In genomic region chr7:73526892-73527821, GRCh38 we compare ENCODE assay signal across 9 cellular contexts. TPM values are rescaled to one million over a fixed set of nuclear protein-coding genes. Genes with fewer than 3 reads are reported as not detected.
A peak's percentile ranks its signal among the peaks of the same experiment; 100 is the strongest.
DNase-seq lines count a peak whose midpoint lies in the region; ATAC-seq and TF ChIP-seq lines count a peak whose summit lies in the region.
"Had no signal": no experiment of that assay in that cellular context is flagged by ENCODE, and none has a peak within 500 bp of the region (broad histone marks: within the 10 kb centered on the region; RNA-seq: fewer than 3 reads in every experiment).

No MANE protein-coding gene starts in this region.

- H3K9me3 Mint-ChIP-seq in CD4-positive, alpha-beta T cell = no peaks in the 10 kb centered on the region
- no peaks in the 10 kb centered on the region; the same call in 2 of the 3 replicates for H3K9me3 Mint-ChIP-seq in GM23338
- H3K9me3 Mint-ChIP-seq in endodermal cell = no peaks in the 10 kb centered on the region

- no peak for DNase-seq in CD4-positive, alpha-beta T cell
- DNase-seq in GM23338 (ENCODE audit: low spot score) (peak; percentile 45), endodermal cell (peak; percentile 56), HuH-7 (ENCODE audit: low spot score) (no peak), Right ventricle myocardium inferior (ENCODE audit: missing footprints) (no peak)
- DNase-seq: NCI-H1930 had no signal

- H4K20me1 ChIP-seq in GM23338 (replicated peaks; ENCODE audit: insufficient read depth) = no peaks in the 10 kb centered on the region
- no peaks in the 10 kb centered on the region for H4K20me1 ChIP-seq in OCI-LY3 (ENCODE audit: insufficient read depth, low read length)

- H3F3A ChIP-seq in GM23338 (replicated peaks; ENCODE audit: low read depth) = 0 out of 2 replicates have a peak, but pooled peaks cover 6% of the 10 kb centered on the region

- TF ChIP-seq CTCF in CD4-positive, alpha-beta T cell (IDR thresholded peaks at IDR 0.05) = no peak
- TF ChIP-seq CTCF in GM23338 (conservative IDR thresholded peaks at IDR 0.05; ENCODE audit: low read depth in 2 of 2) = no peak
- no peak for TF ChIP-seq CTCF in OCI-LY3 (IDR thresholded peaks at IDR 0.05; ENCODE audit: low read depth, low read length)
- no peak for TF ChIP-seq CTCF in endodermal cell (conservative IDR thresholded peaks at IDR 0.05)

- H3K9ac ChIP-seq in OCI-LY3 (ENCODE audit: low read length) (no peak overlapping the region), endodermal cell (ENCODE audit: extremely low read depth, low read length, poor library complexity, severe bottlenecking) (no peak overlapping the region)

- H3K27ac Mint-ChIP-seq in CD4-positive, alpha-beta T cell = peak overlapping the region; percentile 84
- no peak overlapping the region for H3K27ac Mint-ChIP-seq in GM23338
- no peak overlapping the region for H3K27ac Mint-ChIP-seq in endodermal cell

- H3K27me3 ChIP-seq in CD4-positive, alpha-beta T cell (ENCODE audit: control insufficient read depth, insufficient read depth, low read length) = no peaks in the 10 kb centered on the region
- H3K27me3 ChIP-seq in GM23338 (ENCODE audit: insufficient read depth) (no peaks in the 10 kb centered on the region), OCI-LY3 (ENCODE audit: low read depth, low read length) (no peaks in the 10 kb centered on the region), endodermal cell (ENCODE audit: control insufficient read depth, insufficient read depth, low read length, poor library complexity, severe bottlenecking) (no peaks in the 10 kb centered on the region)

- peak overlapping the region; percentile 41 for H3K27ac ChIP-seq in CD4-positive, alpha-beta T cell (ENCODE audit: low read depth, low read length)
- H3K27ac ChIP-seq in GM23338 (ENCODE audit: low read depth) (no peak overlapping the region), OCI-LY3 (ENCODE audit: low read length) (peak overlapping the region; percentile 15; the same call in 1 of the 2 replicates), endodermal cell (ENCODE audit: low read depth, low read length) (no peak overlapping the region)

- H3K36me3 Mint-ChIP-seq in CD4-positive, alpha-beta T cell (ENCODE audit: low read depth) = peaks cover 8% of the 10 kb centered on the region
- H3K36me3 Mint-ChIP-seq in GM23338 (ENCODE audit: low read depth) = peaks cover under 1% of the 10 kb centered on the region; the same call in 1 of the 3 replicates
- peaks cover 1% of the 10 kb centered on the region for H3K36me3 Mint-ChIP-seq in endodermal cell (ENCODE audit: low read depth)

- H3K9me3 ChIP-seq in CD4-positive, alpha-beta T cell (ENCODE audit: control insufficient read depth, low read length) = no peaks in the 10 kb centered on the region
- H3K9me3 ChIP-seq in OCI-LY3 (ENCODE audit: insufficient read depth, low read length) = no peaks in the 10 kb centered on the region
- no peaks in the 10 kb centered on the region for H3K9me3 ChIP-seq in endodermal cell (ENCODE audit: control insufficient read depth, low read length)

- no peak overlapping the region for H3K4me2 ChIP-seq in GM23338
- H3K4me2 ChIP-seq in OCI-LY3 (ENCODE audit: low read length) = peak overlapping the region; percentile 4; the same call in 1 of the 2 replicates

- H3K79me2 ChIP-seq in GM23338 (replicated peaks; ENCODE audit: insufficient read depth) = no peaks in the 10 kb centered on the region; the same call in 1 of the 2 replicates
- peaks cover 4% of the 10 kb centered on the region; the same call in 1 of the 2 replicates for H3K79me2 ChIP-seq in OCI-LY3 (ENCODE audit: low read length)

- intact Hi-C loops in CD4-positive, alpha-beta T cell (cut with DNase I, micrococcal nuclease) = loop anchor here in 1 of 2 experiments (1.0 kb wide), 1 partner anchor 29 kb away; no protein-coding TSS in a partner anchor
- intact Hi-C loops in Right ventricle myocardium inferior (cut with DNase I) = no loop called here

- no peaks in the 10 kb centered on the region for H3K9me2 ChIP-seq in GM23338 (ENCODE audit: insufficient read depth)

- ATAC-seq in CD4-positive, alpha-beta T cell (ENCODE audit: poor library complexity) = no peak
- ATAC-seq in GM23338 = no peak
- no peak for ATAC-seq in GM19395 (IDR thresholded peaks at IDR 0.05; ENCODE audit: unreplicated experiment)
- ATAC-seq in Right ventricle myocardium inferior = no peak
- ATAC-seq in GM21528 (IDR thresholded peaks at IDR 0.05; ENCODE audit: low FRiP score, unreplicated experiment) = no peak

- 90 to 92% methylated on average over 3 to 8 of the region's 8 CpGs for WGBS in endodermal cell (ENCODE audit: insufficient coverage in 1 of 2, insufficient read length in 1 of 2), 2 experiments

- no peak overlapping the region for H2AFZ ChIP-seq in GM23338
- no peak overlapping the region for H2AFZ ChIP-seq in OCI-LY3 (ENCODE audit: low read depth, low read length)

- H3K4me3 Mint-ChIP-seq in CD4-positive, alpha-beta T cell = peak overlapping the region; percentile 75
- no peak overlapping the region for H3K4me3 Mint-ChIP-seq in GM23338
- no peak overlapping the region for H3K4me3 Mint-ChIP-seq in endodermal cell

- peaks cover 43% of the 10 kb centered on the region for H3K4me1 Mint-ChIP-seq in CD4-positive, alpha-beta T cell (ENCODE audit: low read depth)
- peaks cover 10% of the 10 kb centered on the region for H3K4me1 Mint-ChIP-seq in GM23338
- H3K4me1 Mint-ChIP-seq in endodermal cell = peaks cover 4% of the 10 kb centered on the region

- POLR2A ChIA-PET in CD4-positive, alpha-beta T cell (lab: Charles Lee) = interaction anchor here (0.8 to 1.4 kb wide), 2 partner anchors 30 to 51 kb away, joined by 3 to 9 read pairs; partner anchors contain the start of genes BCL7B and TBL2

- H3K27me3 Mint-ChIP-seq in CD4-positive, alpha-beta T cell = no peaks in the 10 kb centered on the region
- peaks cover 14% of the 10 kb centered on the region for H3K27me3 Mint-ChIP-seq in GM23338 (ENCODE audit: insufficient read depth, low read depth, poor library complexity)
- H3K27me3 Mint-ChIP-seq in endodermal cell (ENCODE audit: insufficient read depth) = no peaks in the 10 kb centered on the region

- peaks cover 11% of the 10 kb centered on the region; the same call in 1 of the 2 replicates for H3K4me1 ChIP-seq in GM23338 (ENCODE audit: insufficient read depth)
- H3K4me1 ChIP-seq in OCI-LY3 (ENCODE audit: low read length) = peaks cover 24% of the 10 kb centered on the region
- no peaks in the 10 kb centered on the region for H3K4me1 ChIP-seq in endodermal cell (ENCODE audit: control insufficient read depth, insufficient read depth, low read length)

- no peak overlapping the region for H3K4me3 ChIP-seq in GM23338
- no peak overlapping the region for H3K4me3 ChIP-seq in OCI-LY3 (ENCODE audit: low read length)
- H3K4me3 ChIP-seq in endodermal cell (ENCODE audit: low read length) = no peak overlapping the region

- H3K36me3 ChIP-seq in GM23338 (ENCODE audit: insufficient read depth) (no peaks in the 10 kb centered on the region), OCI-LY3 (replicated peaks; ENCODE audit: low read depth, low read length) (no peaks in the 10 kb centered on the region), endodermal cell (ENCODE audit: control insufficient read depth, insufficient read depth, low read length) (no peaks in the 10 kb centered on the region)

- CTCF ChIA-PET in CD4-positive, alpha-beta T cell (lab: Charles Lee) = interaction anchor here (0.7 kb wide), 1 partner anchor 93 kb away, joined by 5 read pairs; no protein-coding TSS in a partner anchor

TF ChIP-seq in GM23338, 12 proteins besides CTCF, POLR2A, EP300 and RAD21 (continues in another document):
- no peak for TF ChIP-seq EZH2 (IDR thresholded peaks at IDR 0.05; ENCODE audit: low read depth, unreplicated experiment)
- TF ChIP-seq EZH2phosphoT487 (IDR thresholded peaks at IDR 0.05; ENCODE audit: unreplicated experiment) = no peak
- no peak for TF ChIP-seq CREB1 (CRISPR knock-in tag; IDR thresholded peaks at IDR 0.05; ENCODE audit: low read depth)
- no peak for TF ChIP-seq POLR2AphosphoS5 (IDR thresholded peaks at IDR 0.05; ENCODE audit: low read depth)
- no peak for TF ChIP-seq STAT1 (IDR thresholded peaks at IDR 0.05; ENCODE audit: unreplicated experiment)
- TF ChIP-seq JUNB (IDR thresholded peaks at IDR 0.05; ENCODE audit: unreplicated experiment) = no peak
- TF ChIP-seq ETS1 (IDR thresholded peaks at IDR 0.05) = no peak

RNA-seq across cellular contexts. Expression of gene BAZ1B, which starts 5.1 kb away (rescaled TPM):
- 10 to 100 TPM; 32.8 to 35.5 TPM for total RNA-seq in CD4-positive, alpha-beta T cell
- total RNA-seq in GM23338 (2014; rRNA removed; shearing (Covaris generic)) = 65.5 and 70.7 TPM in 2 replicates
- polyA plus RNA-seq in GM23338 (2016; fragmentation: Nextera tagmentation; extraction: Ambion mirVana) = 35.8 and 40.4 TPM in 2 replicates
- total RNA-seq in endodermal cell (10 to 100 TPM; 66.4 to 72.1 TPM), Right ventricle myocardium inferior (40.9 TPM)
- 66.2 TPM for polyA plus RNA-seq in endodermal cell (2013, experiment 1 of 2)
- 64.1 TPM for polyA plus RNA-seq in endodermal cell (2013, experiment 2 of 2)

RNA-seq across cellular contexts. Expression of gene BCL7B, which starts 30.3 kb away (rescaled TPM):
- total RNA-seq in CD4-positive, alpha-beta T cell = 100 to 1,000 TPM; 102 TPM
- 12.0 and 17.0 TPM in 2 replicates for total RNA-seq in GM23338 (2014; rRNA removed; shearing (Covaris generic))
- 18.2 and 18.4 TPM in 2 replicates for polyA plus RNA-seq in GM23338 (2016; fragmentation: Nextera tagmentation; extraction: Ambion mirVana)
- total RNA-seq in endodermal cell (10 to 100 TPM; 31.0 to 37.7 TPM), Right ventricle myocardium inferior (71.5 TPM)
- polyA plus RNA-seq in endodermal cell (2013, experiment 1 of 2) = 36.9 TPM
- 33.5 TPM for polyA plus RNA-seq in endodermal cell (2013, experiment 2 of 2)

RNA-seq across cellular contexts. Expression of gene TBL2, which starts 51.2 kb away (rescaled TPM):
- 10 to 100 TPM; 25.2 to 27.2 TPM for total RNA-seq in CD4-positive, alpha-beta T cell
- total RNA-seq in GM23338 (2014; rRNA removed; shearing (Covaris generic)) = 21.7 and 27.8 TPM in 2 replicates
- 6.9 TPM in 2 replicates for polyA plus RNA-seq in GM23338 (2016; fragmentation: Nextera tagmentation; extraction: Ambion mirVana)
- total RNA-seq in endodermal cell = 10 to 100 TPM; 55.7 to 59.7 TPM
- 43.4 TPM for polyA plus RNA-seq in endodermal cell (2013, experiment 1 of 2)
- 37.8 TPM for polyA plus RNA-seq in endodermal cell (2013, experiment 2 of 2)
- 10.4 TPM for total RNA-seq in Right ventricle myocardium inferior

Comparison
In these comparisons a context has a peak if more than half of its experiments do, and no peak if none do; other contexts are left out.
1. DNase-seq: peak in GM23338 (single experiment) and endodermal cell (single experiment); none in CD4-positive, alpha-beta T cell (0 of 10), HuH-7 (single experiment) and Right ventricle myocardium inferior (single experiment).
2. H3K27ac ChIP-seq: peak in CD4-positive, alpha-beta T cell (single experiment) and OCI-LY3 (single experiment); none in GM23338 (single experiment) and endodermal cell (single experiment).